In genomic region chr1:246647513-246647912, GRCh38 we compare ENCODE assay signal across 12 cellular contexts.
DNase-seq lines count a peak whose midpoint lies in the region; ATAC-seq, FAIRE-seq and TF ChIP-seq lines count a peak whose summit lies in the region.
"Had no signal": no experiment of that assay in that cellular context is flagged by ENCODE, and none has a peak within 500 bp of the region (broad histone marks: within the 10 kb centered on the region; RNA-seq: fewer than 3 reads in every experiment).

No MANE protein-coding gene starts in this region.

- H3K4me1 ChIP-seq in K562 (replicated peaks in 1 of 2; ENCODE audit: control insufficient read depth in 2 of 2, insufficient read depth in 2 of 2, low read length in 2 of 2), result no peaks in the 10 kb centered on the region; a peak in 1 of 5 replicates
- H3K4me1 ChIP-seq: parathyroid adenoma had no signal

- no peak for TF ChIP-seq EP300 in K562 (IDR thresholded peaks at IDR 0.05; ENCODE audit: low read length)

- no peak overlapping the region for H3K4me3 ChIP-seq in K562
- H3K4me3 ChIP-seq in skeletal muscle cell (ENCODE audit: low read depth, low read length), result peak overlapping the region; percentile 8
- H3K4me3 ChIP-seq: stomach had no signal

- intact Hi-C loops in K562 (cut with micrococcal nuclease), result loop anchor here (5.0 kb wide), 1 partner anchor 80 kb away; the partner anchor contains the start of genes CNST and TFB2M
- intact Hi-C loops in left cardiac atrium (cut with DNase I), result loop anchor here in 1 of 2 donors (5.0 kb wide), 2 partner anchors 50 to 80 kb away; partner anchors contain the start of genes CNST and TFB2M
- intact Hi-C loops in activated CD8-positive, alpha-beta T cell treated with anti-CD3 and anti-CD28 coated beads for 36 hours (cut with micrococcal nuclease), result no loop called here

- H3K4me3 Mint-ChIP-seq in activated CD8-positive, alpha-beta T cell treated with anti-CD3 and anti-CD28 coated beads for 36 hours, result no peak overlapping the region
- H3K4me3 Mint-ChIP-seq: T-helper 2 cell treated with Interferon-gamma antibody and Interleukin-4, amounts not matched to agents 5 μg/mL and 100 μg/mL, for 36 hours had no signal

- CTCF ChIA-PET in K562 (lab: Yijun Ruan, JAX; ENCODE audit: low intra/inter-chr PET ratio), result no interaction called here
- CTCF ChIA-PET in activated CD8-positive, alpha-beta T cell treated with anti-CD3 and anti-CD28 coated beads for 36 hours (lab: Charles Lee), result interaction anchor here (3.1 kb wide), 1 partner anchor 42 kb away, joined by 9 read pairs; no protein-coding TSS in a partner anchor

- H3K9ac ChIP-seq in K562 (ENCODE audit: insufficient read depth in 1 of 2, low read depth in 2 of 2, low read length in 2 of 2), result no peak overlapping the region
- H3K9ac ChIP-seq: parathyroid adenoma had no signal

- no peaks in the 10 kb centered on the region for H3K9me3 ChIP-seq in K562 (replicated peaks; ENCODE audit: control insufficient read depth, insufficient read depth, low read depth, low read length)
- H3K9me3 ChIP-seq: stomach had no signal

- H3K27ac Mint-ChIP-seq in activated CD8-positive, alpha-beta T cell treated with anti-CD3 and anti-CD28 coated beads for 36 hours, result no peak overlapping the region
- H3K27ac Mint-ChIP-seq: T-helper 2 cell treated with Interferon-gamma antibody and Interleukin-4, amounts not matched to agents 5 μg/mL and 100 μg/mL, for 36 hours had no signal

- no peaks in the 10 kb centered on the region for H3K9me1 ChIP-seq in K562 (ENCODE audit: control insufficient read depth, insufficient read depth, low read length)

- TF ChIP-seq POLR2A in K562 (conservative IDR thresholded peaks at IDR 0.05), result no peak

- 79% methylated on average over 8 of the region's 8 CpGs for WGBS in K562 (ENCODE audit: insufficient coverage, low coverage, missing lambda C conversion rate)

- H3K9me3 Mint-ChIP-seq in activated CD8-positive, alpha-beta T cell treated with anti-CD3 and anti-CD28 coated beads for 36 hours, result no peaks in the 10 kb centered on the region

- FAIRE-seq in K562 (lab: Jason Lieb, UNC), result no peak

- in situ Hi-C loops in K562 (cut with MboI), result no loop called here
- in situ Hi-C loops in GM13976 (cut with MboI; ENCODE audit: low sequenced_read_pairs, unreplicated experiment), result no loop called here

- POLR2A ChIA-PET in K562 (lab: Yijun Ruan, JAX), result interaction anchor here (0.6 to 1.0 kb wide), 3 partner anchors 11 to 1994 kb away, joined by 3 to 5 read pairs (median 3); no protein-coding TSS in a partner anchor
- POLR2A ChIA-PET in activated CD8-positive, alpha-beta T cell treated with anti-CD3 and anti-CD28 coated beads for 36 hours (lab: Charles Lee), result interaction anchor here (0.6 to 1.1 kb wide), 2 partner anchors 27 to 570 kb away, joined by 3 read pairs; no protein-coding TSS in a partner anchor

- ATAC-seq in K562 (peak; percentile 35), left cardiac atrium (peak; percentile 19 to 68)
- ATAC-seq in activated CD8-positive, alpha-beta T cell treated with anti-CD3 and anti-CD28 coated beads for 36 hours, result no peak

- TF ChIP-seq RAD21 in K562 (CRISPR knock-in tag; conservative IDR thresholded peaks at IDR 0.05 in 1 of 2, IDR thresholded peaks at IDR 0.05 in 1 of 2), result no peak

- TF ChIP-seq CTCF in K562 (IDR thresholded peaks at IDR 0.05 in 2 of 3, conservative IDR thresholded peaks at IDR 0.05 in 1 of 3; ENCODE audit: insufficient read depth in 2 of 3, low read depth in 1 of 3, low read length in 3 of 3) (no peak), GM13976 (IDR thresholded peaks at IDR 0.05; ENCODE audit: borderline replicate concordance, control extremely low read depth, extremely low read depth, insufficient read depth, missing control alignments) (no peak)
- TF ChIP-seq CTCF in activated CD8-positive, alpha-beta T cell treated with anti-CD3 and anti-CD28 coated beads for 36 hours (IDR thresholded peaks at IDR 0.05), result no peak

- peaks cover 41% of the 10 kb centered on the region for H3K79me2 ChIP-seq in K562 (ENCODE audit: control insufficient read depth, insufficient read depth, low read length)
- H3K79me2 ChIP-seq: parathyroid adenoma had no signal

- H3K27ac ChIP-seq in K562 (ENCODE audit: extremely low read depth, low read depth, low read length), result no peak overlapping the region
- H3K27ac ChIP-seq: parathyroid adenoma had no signal

- no peaks in the 10 kb centered on the region for H3K27me3 Mint-ChIP-seq in activated CD8-positive, alpha-beta T cell treated with anti-CD3 and anti-CD28 coated beads for 36 hours

- peaks cover 16% of the 10 kb centered on the region for H3K4me1 Mint-ChIP-seq in activated CD8-positive, alpha-beta T cell treated with anti-CD3 and anti-CD28 coated beads for 36 hours (ENCODE audit: low read depth)

- H3K36me3 Mint-ChIP-seq in activated CD8-positive, alpha-beta T cell treated with anti-CD3 and anti-CD28 coated beads for 36 hours (ENCODE audit: low read depth), result peaks cover 34% of the 10 kb centered on the region

- H4K20me1 ChIP-seq in K562 (replicated peaks; ENCODE audit: control insufficient read depth, insufficient read depth, low read length), result no peaks in the 10 kb centered on the region

- H3K27me3 ChIP-seq in K562 (ENCODE audit: control insufficient read depth in 2 of 2, insufficient read depth in 2 of 2, low read length in 2 of 2), result no peaks in the 10 kb centered on the region
- H3K27me3 ChIP-seq: stomach had no signal

- no TSS peak for BruUV-seq in K562 (replicated peaks; lab: Mats Ljungman, UMichigan)

- no peak overlapping the region for H3K4me2 ChIP-seq in K562 (ENCODE audit: insufficient read depth, low read length)

- peaks cover 78% of the 10 kb centered on the region for H3K36me3 ChIP-seq in K562 (ENCODE audit: control insufficient read depth, insufficient read depth, low read length)

- DNase-seq in HCEC 1CT, result peak; percentile 28
- DNase-seq in K562 (ENCODE audit: extremely low read depth in 1 of 4, low spot score in 3 of 4), result peak in 1 of 4 experiments; percentile 15
- no peak for DNase-seq in left cardiac atrium
- no peak for DNase-seq in skeletal muscle cell (ENCODE audit: low read depth)
- DNase-seq in GM13976 (ENCODE audit: low spot score), result no peak
- no peak for DNase-seq in mesenteric fat pad (ENCODE audit: low spot score)
- no peak for DNase-seq in activated CD8-positive, alpha-beta T cell treated with anti-CD3 and anti-CD28 coated beads for 36 hours
- DNase-seq: activated CD4-positive, alpha-beta T cell treated with anti-CD3 and anti-CD28 coated beads, Interleukin-2, amount 50 U/mL, for 48 hours; activated naive CD4-positive, alpha-beta T cell; stomach had no signal

- no peak overlapping the region for H2AFZ ChIP-seq in K562 (ENCODE audit: low read depth, low read length)
- H2AFZ ChIP-seq: parathyroid adenoma had no signal

TF ChIP-seq in K562, 482 proteins besides CTCF, POLR2A, EP300 and RAD21:
- TF ChIP-seq BRF2 (IDR thresholded peaks at IDR 0.05; ENCODE audit: borderline replicate concordance, insufficient read depth, insufficient read length) (no peak), ZNF668 (CRISPR knock-in tag; IDR thresholded peaks at IDR 0.05) (no peak), RBM17 (IDR thresholded peaks at IDR 0.05; ENCODE audit: borderline replicate concordance, low read depth, low read length) (no peak), TCF7L2 (IDR thresholded peaks at IDR 0.05; ENCODE audit: low read depth, low read length) (no peak), FOSL1 (tag; conservative IDR thresholded peaks at IDR 0.05) (0 out of 2 replicates have a peak, but pooled peaks have one; percentile 17), CBFA2T3 (IDR thresholded peaks at IDR 0.05) (peak; percentile 61), POLR3G (IDR thresholded peaks at IDR 0.05; ENCODE audit: extremely low read depth, insufficient read length, insufficient replicate concordance) (no peak), CBFA2T2 (conservative IDR thresholded peaks at IDR 0.05) (peak; percentile 45; the same call in 1 of the 2 replicates), MEF2A (IDR thresholded peaks at IDR 0.05; ENCODE audit: control insufficient read depth, low read depth, low read length) (no peak)
- TF ChIP-seq, protein P1, sequence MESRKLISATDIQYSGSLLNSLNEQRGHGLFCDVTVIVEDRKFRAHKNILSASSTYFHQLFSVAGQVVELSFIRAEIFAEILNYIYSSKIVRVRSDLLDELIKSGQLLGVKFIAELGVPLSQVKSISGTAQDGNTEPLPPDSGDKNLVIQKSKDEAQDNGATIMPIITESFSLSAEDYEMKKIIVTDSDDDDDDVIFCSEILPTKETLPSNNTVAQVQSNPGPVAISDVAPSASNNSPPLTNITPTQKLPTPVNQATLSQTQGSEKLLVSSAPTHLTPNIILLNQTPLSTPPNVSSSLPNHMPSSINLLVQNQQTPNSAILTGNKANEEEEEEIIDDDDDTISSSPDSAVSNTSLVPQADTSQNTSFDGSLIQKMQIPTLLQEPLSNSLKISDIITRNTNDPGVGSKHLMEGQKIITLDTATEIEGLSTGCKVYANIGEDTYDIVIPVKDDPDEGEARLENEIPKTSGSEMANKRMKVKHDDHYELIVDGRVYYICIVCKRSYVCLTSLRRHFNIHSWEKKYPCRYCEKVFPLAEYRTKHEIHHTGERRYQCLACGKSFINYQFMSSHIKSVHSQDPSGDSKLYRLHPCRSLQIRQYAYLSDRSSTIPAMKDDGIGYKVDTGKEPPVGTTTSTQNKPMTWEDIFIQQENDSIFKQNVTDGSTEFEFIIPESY (CRISPR knock-in tag; IDR thresholded peaks at IDR 0.05), result 0 out of 2 replicates have a peak, but pooled peaks have one; percentile 10
